In genomic region chr5:169811680-169812079, GRCh38 we compare ENCODE assay signal across 1 cellular context.
TF ChIP-seq lines count a peak whose summit lies in the region.

No MANE protein-coding gene starts in this region.

TF ChIP-seq in GM23338, 12 proteins besides CTCF, POLR2A, EP300 and RAD21 (continued from another document):
- TF ChIP-seq ZNF462 (CRISPR knock-in tag; IDR thresholded peaks at IDR 0.05) (no peak), EZH2 (IDR thresholded peaks at IDR 0.05; ENCODE audit: low read depth, unreplicated experiment) (no peak), ZNF331 (CRISPR knock-in tag; IDR thresholded peaks at IDR 0.05; ENCODE audit: low read depth) (no peak), CREB1 (CRISPR knock-in tag; IDR thresholded peaks at IDR 0.05; ENCODE audit: low read depth) (no peak), STAT1 (IDR thresholded peaks at IDR 0.05; ENCODE audit: unreplicated experiment) (no peak)
- TF ChIP-seq, protein P1, sequence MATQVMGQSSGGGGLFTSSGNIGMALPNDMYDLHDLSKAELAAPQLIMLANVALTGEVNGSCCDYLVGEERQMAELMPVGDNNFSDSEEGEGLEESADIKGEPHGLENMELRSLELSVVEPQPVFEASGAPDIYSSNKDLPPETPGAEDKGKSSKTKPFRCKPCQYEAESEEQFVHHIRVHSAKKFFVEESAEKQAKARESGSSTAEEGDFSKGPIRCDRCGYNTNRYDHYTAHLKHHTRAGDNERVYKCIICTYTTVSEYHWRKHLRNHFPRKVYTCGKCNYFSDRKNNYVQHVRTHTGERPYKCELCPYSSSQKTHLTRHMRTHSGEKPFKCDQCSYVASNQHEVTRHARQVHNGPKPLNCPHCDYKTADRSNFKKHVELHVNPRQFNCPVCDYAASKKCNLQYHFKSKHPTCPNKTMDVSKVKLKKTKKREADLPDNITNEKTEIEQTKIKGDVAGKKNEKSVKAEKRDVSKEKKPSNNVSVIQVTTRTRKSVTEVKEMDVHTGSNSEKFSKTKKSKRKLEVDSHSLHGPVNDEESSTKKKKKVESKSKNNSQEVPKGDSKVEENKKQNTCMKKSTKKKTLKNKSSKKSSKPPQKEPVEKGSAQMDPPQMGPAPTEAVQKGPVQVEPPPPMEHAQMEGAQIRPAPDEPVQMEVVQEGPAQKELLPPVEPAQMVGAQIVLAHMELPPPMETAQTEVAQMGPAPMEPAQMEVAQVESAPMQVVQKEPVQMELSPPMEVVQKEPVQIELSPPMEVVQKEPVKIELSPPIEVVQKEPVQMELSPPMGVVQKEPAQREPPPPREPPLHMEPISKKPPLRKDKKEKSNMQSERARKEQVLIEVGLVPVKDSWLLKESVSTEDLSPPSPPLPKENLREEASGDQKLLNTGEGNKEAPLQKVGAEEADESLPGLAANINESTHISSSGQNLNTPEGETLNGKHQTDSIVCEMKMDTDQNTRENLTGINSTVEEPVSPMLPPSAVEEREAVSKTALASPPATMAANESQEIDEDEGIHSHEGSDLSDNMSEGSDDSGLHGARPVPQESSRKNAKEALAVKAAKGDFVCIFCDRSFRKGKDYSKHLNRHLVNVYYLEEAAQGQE (IDR thresholded peaks at IDR 0.05; ENCODE audit: unreplicated experiment), result no peak
